Comparison of ENCODE assay signal across 22 cellular contexts in the genomic region with DNA sequence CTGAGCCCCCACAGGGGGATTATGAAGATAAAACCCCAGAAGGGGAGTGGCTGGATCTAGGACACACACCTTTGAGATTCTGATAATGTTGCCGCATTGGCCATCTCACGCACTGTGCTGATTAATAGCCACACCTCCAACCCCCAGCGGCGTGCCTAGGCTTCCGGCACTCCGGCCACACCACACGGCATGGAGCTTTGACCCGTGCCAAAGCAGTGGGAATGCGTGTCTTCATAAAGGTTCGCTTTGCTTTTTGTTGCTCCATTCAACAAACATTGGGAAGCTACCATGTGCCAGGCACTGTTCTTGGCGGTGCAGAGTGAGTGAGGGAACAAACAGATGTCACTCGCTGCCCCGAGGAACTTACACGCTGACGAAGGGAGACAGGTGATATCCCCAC.
DNase-seq lines count a peak whose midpoint lies in the region; ATAC-seq, FAIRE-seq and TF ChIP-seq lines count a peak whose summit lies in the region.
"Had no signal": no experiment of that assay in that cellular context is flagged by ENCODE, and none has a peak within 500 bp of the region (broad histone marks: within the 10 kb centered on the region; RNA-seq: fewer than 3 reads in every experiment).

No MANE protein-coding gene starts in this region.

- H2BK15ac ChIP-seq in H1 (ENCODE audit: low read length) = no peak overlapping the region

- no peak for TF ChIP-seq EP300 in H1 (IDR thresholded peaks at IDR 0.05; ENCODE audit: borderline replicate concordance in 1 of 2, low read depth in 2 of 2, low read length in 2 of 2)

- H4K8ac ChIP-seq in H1 (ENCODE audit: extremely low read depth, insufficient read depth, low read length) = no peak overlapping the region

- peak; percentile 35 for DNase-seq in activated CD8-positive, alpha-beta memory T cell treated with anti-CD3 and anti-CD28 coated beads, Interleukin-2, amount 10 ng/mL, durations not matched to agents 7 days and 5 days
- no peak for DNase-seq in activated CD8-positive, alpha-beta memory T cell treated with anti-CD3 and anti-CD28 coated beads, Interleukin-2, amount 50 U/mL, for 48 hours
- DNase-seq in H1 (ENCODE audit: low read depth in 1 of 2, low spot score in 2 of 2) = peak in 1 of 2 experiments; percentile 31
- peak; percentile 57 for DNase-seq in mesenteric fat pad (ENCODE audit: low spot score)
- DNase-seq in ureter (ENCODE audit: low spot score) = peak; percentile 20
- DNase-seq in NAMALWA (ENCODE audit: low spot score) = no peak
- DNase-seq in stimulated activated naive CD8-positive, alpha-beta T cell treated with anti-CD3 and anti-CD28 coated beads, Interleukin-15, amount 100 ng/mL, for 72 hours = no peak
- DNase-seq: CD4-positive, CD25-positive, alpha-beta regulatory T cell; HFFc6; MV-4-11; NCI-H1105 treated with DMSO at 0.1 percent for 48 hours; NCI-H146; NCI-H1930; NCI-H446 treated with DMSO at 0.1 percent for 48 hours; NCI-H82; NK-92 treated with Interleukin-12 subunit alpha and Interleukin-12 subunit beta, amount 100 ng/mL, for 24 hours; PC-3 had no signal

- H3K14ac ChIP-seq in H1 (ENCODE audit: insufficient read length) = no peak overlapping the region

- H3K27me3 ChIP-seq in H1 (replicated peaks in 1 of 4; ENCODE audit: control insufficient read depth in 3 of 4, extremely low read depth in 1 of 4, insufficient read depth in 3 of 4, low read length in 3 of 4) = no peaks in the 10 kb centered on the region
- H3K27me3 ChIP-seq: BLaER1 had no signal

- no peaks in the 10 kb centered on the region for H3K23me2 ChIP-seq in H1 (ENCODE audit: low read depth, low read length)

- no peaks in the 10 kb centered on the region for H3K4me1 ChIP-seq in H1 (replicated peaks in 1 of 4; ENCODE audit: control insufficient read depth in 3 of 4, insufficient read depth in 4 of 4, low read length in 3 of 4)
- H3K4me1 ChIP-seq: HAP-1 had no signal

- no peaks in the 10 kb centered on the region for H3K27me3 Mint-ChIP-seq in activated CD8-positive, alpha-beta memory T cell treated with anti-CD3 and anti-CD28 coated beads, Interleukin-2, amount 10 ng/mL, durations not matched to agents 7 days and 5 days
- peaks cover 15% of the 10 kb centered on the region for H3K27me3 Mint-ChIP-seq in stimulated activated naive CD8-positive, alpha-beta T cell treated with anti-CD3 and anti-CD28 coated beads, Interleukin-15, amount 100 ng/mL, for 72 hours
- H3K27me3 Mint-ChIP-seq: CD4-positive, CD25-positive, alpha-beta regulatory T cell had no signal

- H4K5ac ChIP-seq in H1 (ENCODE audit: insufficient read length, low read depth, low read length) = no peak overlapping the region

- no peaks in the 10 kb centered on the region for H3K36me3 Mint-ChIP-seq in activated CD8-positive, alpha-beta memory T cell treated with anti-CD3 and anti-CD28 coated beads, Interleukin-2, amount 10 ng/mL, durations not matched to agents 7 days and 5 days
- H3K36me3 Mint-ChIP-seq: CD4-positive, CD25-positive, alpha-beta regulatory T cell had no signal

- H2AFZ ChIP-seq in H1 (ENCODE audit: low read length) = no peak overlapping the region

- no peak overlapping the region for H3K27ac ChIP-seq in H1 (ENCODE audit: low read depth, low read length)
- H3K27ac ChIP-seq: BLaER1 had no signal

- H4K20me1 ChIP-seq in H1 (replicated peaks in 1 of 2; ENCODE audit: control insufficient read depth in 1 of 2, insufficient read depth in 2 of 2, low read length in 2 of 2) = no peaks in the 10 kb centered on the region
- H4K20me1 ChIP-seq: BLaER1 had no signal

- TF ChIP-seq POLR2A in H1 (IDR thresholded peaks at IDR 0.05; ENCODE audit: control extremely low read depth in 1 of 2, low read depth in 2 of 2, low read length in 2 of 2) = no peak

- no peak overlapping the region for H4K91ac ChIP-seq in H1 (replicated peaks; ENCODE audit: insufficient read length, low read length)

- no peak overlapping the region for H2BK20ac ChIP-seq in H1 (ENCODE audit: low read length)

- POLR2A ChIA-PET in H1 (lab: Charles Lee; ENCODE audit: partially characterized antibody) = no interaction called here

- no peak for ATAC-seq in activated CD8-positive, alpha-beta memory T cell treated with anti-CD3 and anti-CD28 coated beads, Interleukin-2, amount 10 ng/mL, durations not matched to agents 7 days and 5 days
- no peak for ATAC-seq in stimulated activated naive CD8-positive, alpha-beta T cell treated with anti-CD3 and anti-CD28 coated beads, Interleukin-15, amount 100 ng/mL, for 72 hours
- ATAC-seq: K562, PC-3 had no signal

- H2BK5ac ChIP-seq in H1 (ENCODE audit: low read depth, low read length) = no peak overlapping the region

- no peak overlapping the region for H3K9ac ChIP-seq in H1 (replicated peaks in 1 of 4; ENCODE audit: extremely low read depth in 1 of 4, low read depth in 3 of 4, low read length in 3 of 4)
- H3K9ac ChIP-seq: BLaER1 had no signal

- no peak overlapping the region for H2BK120ac ChIP-seq in H1 (replicated peaks; ENCODE audit: low read depth, low read length)

- H2BK12ac ChIP-seq in H1 (ENCODE audit: low read depth, low read length) = no peak overlapping the region

- 94% methylated on average over 15 of the region's 15 CpGs; no CpG with 5 or more reads in 1 of the 2 experiments for WGBS in H1 (ENCODE audit: extremely low coverage in 1 of 2, insufficient coverage in 1 of 2, insufficient read length in 1 of 2, insufficient replicate concordance in 2 of 2, low coverage in 1 of 2, low lambda C conversion rate in 2 of 2, missing lambda C conversion rate in 1 of 2), 2 experiments

- peak overlapping the region; percentile 7; the same call in 1 of the 2 replicates for H3K18ac ChIP-seq in H1 (ENCODE audit: extremely low read depth, low read length)

- no peak overlapping the region for H3K27ac Mint-ChIP-seq in activated CD8-positive, alpha-beta memory T cell treated with anti-CD3 and anti-CD28 coated beads, Interleukin-2, amount 10 ng/mL, durations not matched to agents 7 days and 5 days
- H3K27ac Mint-ChIP-seq in stimulated activated naive CD8-positive, alpha-beta T cell treated with anti-CD3 and anti-CD28 coated beads, Interleukin-15, amount 100 ng/mL, for 72 hours = no peak overlapping the region
- H3K27ac Mint-ChIP-seq: CD4-positive, CD25-positive, alpha-beta regulatory T cell; HFFc6 had no signal

- H2AK5ac ChIP-seq in H1 (ENCODE audit: low read depth, low read length) = no peak overlapping the region

- no peaks in the 10 kb centered on the region for H3K4me1 Mint-ChIP-seq in activated CD8-positive, alpha-beta memory T cell treated with anti-CD3 and anti-CD28 coated beads, Interleukin-2, amount 10 ng/mL, durations not matched to agents 7 days and 5 days
- no peaks in the 10 kb centered on the region for H3K4me1 Mint-ChIP-seq in stimulated activated naive CD8-positive, alpha-beta T cell treated with anti-CD3 and anti-CD28 coated beads, Interleukin-15, amount 100 ng/mL, for 72 hours
- H3K4me1 Mint-ChIP-seq: CD4-positive, CD25-positive, alpha-beta regulatory T cell had no signal

- FAIRE-seq in H1 (lab: Jason Lieb, UNC) = no peak
- FAIRE-seq: D721Med, GM18507, K562 had no signal

- no peaks in the 10 kb centered on the region for H3K36me3 ChIP-seq in H1 (ENCODE audit: control insufficient read depth in 2 of 4, insufficient read depth in 4 of 4, low read length in 3 of 4)
- H3K36me3 ChIP-seq: HAP-1 had no signal

- no peak overlapping the region for H3K4me3 Mint-ChIP-seq in activated CD8-positive, alpha-beta memory T cell treated with anti-CD3 and anti-CD28 coated beads, Interleukin-2, amount 10 ng/mL, durations not matched to agents 7 days and 5 days
- no peak overlapping the region for H3K4me3 Mint-ChIP-seq in stimulated activated naive CD8-positive, alpha-beta T cell treated with anti-CD3 and anti-CD28 coated beads, Interleukin-15, amount 100 ng/mL, for 72 hours
- H3K4me3 Mint-ChIP-seq: CD4-positive, CD25-positive, alpha-beta regulatory T cell; HFFc6 had no signal

- peaks cover 3% of the 10 kb centered on the region for H3K9me3 Mint-ChIP-seq in activated CD8-positive, alpha-beta memory T cell treated with anti-CD3 and anti-CD28 coated beads, Interleukin-2, amount 10 ng/mL, durations not matched to agents 7 days and 5 days (ENCODE audit: low read depth)
- peaks cover 4 to 15% of the 10 kb centered on the region in 2 donors for H3K9me3 Mint-ChIP-seq in stimulated activated naive CD8-positive, alpha-beta T cell treated with anti-CD3 and anti-CD28 coated beads, Interleukin-15, amount 100 ng/mL, for 72 hours

- H3K4me2 ChIP-seq in H1 (ENCODE audit: insufficient read depth in 1 of 2, low read depth in 2 of 2, low read length in 2 of 2) = no peak overlapping the region
- H3K4me2 ChIP-seq: BLaER1 had no signal

- no peak overlapping the region for H3K56ac ChIP-seq in H1 (replicated peaks; ENCODE audit: insufficient read length, low read depth, low read length)

- no peak overlapping the region for H3K4me3 ChIP-seq in H1 (ENCODE audit: extremely low read depth in 1 of 4, insufficient read depth in 2 of 4, low read depth in 3 of 4, low read length in 4 of 4)
- H3K4me3 ChIP-seq: BLaER1, HAP-1, K562 had no signal

- H3K79me1 ChIP-seq in H1 (ENCODE audit: low read depth, low read length) = no peaks in the 10 kb centered on the region

- no peak for TF ChIP-seq RAD21 in H1 (IDR thresholded peaks at IDR 0.05 in 1 of 2, conservative IDR thresholded peaks at IDR 0.05 in 1 of 2; ENCODE audit: low read depth in 2 of 2, low read length in 2 of 2)

- CTCF ChIA-PET in activated CD8-positive, alpha-beta memory T cell treated with anti-CD3 and anti-CD28 coated beads, Interleukin-2, amount 10 ng/mL, durations not matched to agents 7 days and 5 days (lab: Charles Lee) = no interaction called here
- CTCF ChIA-PET in H1 (lab: Charles Lee; ENCODE audit: partially characterized antibody) = interaction anchor here (1.2 kb wide), 1 partner anchor 110 kb away, joined by 3 read pairs; no protein-coding TSS in a partner anchor

- TF ChIP-seq CTCF in H1 (IDR thresholded peaks at IDR 0.05; ENCODE audit: control extremely low read depth in 1 of 3, insufficient read depth in 1 of 3, low read depth in 1 of 3, low read length in 3 of 3) = no peak

- H3K23ac ChIP-seq in H1 (ENCODE audit: insufficient read length) = no peak overlapping the region

- H3K79me2 ChIP-seq in H1 (ENCODE audit: control insufficient read depth in 1 of 2, insufficient read depth in 2 of 2, low read length in 2 of 2) = no peaks in the 10 kb centered on the region

- no peak overlapping the region for H3K4ac ChIP-seq in H1 (replicated peaks; ENCODE audit: insufficient read length, low read depth, low read length)

- H3K9me3 ChIP-seq in H1 (ENCODE audit: insufficient read depth in 2 of 2, low read depth in 1 of 2, low read length in 1 of 2) = no peaks in the 10 kb centered on the region
- H3K9me3 ChIP-seq: HAP-1 had no signal

TF ChIP-seq in H1, 55 proteins besides CTCF, POLR2A, EP300 and RAD21 (continues in another document):
- TF ChIP-seq SP2 (IDR thresholded peaks at IDR 0.05; ENCODE audit: low read length) (no peak), BACH1 (IDR thresholded peaks at IDR 0.05; ENCODE audit: low read length) (no peak), SIRT6 (IDR thresholded peaks at IDR 0.05; ENCODE audit: low read length) (no peak), KDM1A (IDR thresholded peaks at IDR 0.05; ENCODE audit: borderline replicate concordance, low read length) (no peak), FOSL1 (IDR thresholded peaks at IDR 0.05; ENCODE audit: insufficient read depth, low read depth, low read length) (no peak), SIN3A (conservative IDR thresholded peaks at IDR 0.05 in 1 of 2, IDR thresholded peaks at IDR 0.05 in 1 of 2; ENCODE audit: low read depth in 1 of 2, low read length in 2 of 2) (no peak)

Comparison
In these comparisons a context has a peak if more than half of its experiments do, and no peak if none do; other contexts are left out.
1. DNase-seq: peak in activated CD8-positive, alpha-beta memory T cell treated with anti-CD3 and anti-CD28 coated beads, Interleukin-2, amount 10 ng/mL, durations not matched to agents 7 days and 5 days (single experiment), mesenteric fat pad (single experiment) and ureter (single experiment); none in activated CD8-positive, alpha-beta memory T cell treated with anti-CD3 and anti-CD28 coated beads, Interleukin-2, amount 50 U/mL, for 48 hours (single experiment), NAMALWA (single experiment) and stimulated activated naive CD8-positive, alpha-beta T cell treated with anti-CD3 and anti-CD28 coated beads, Interleukin-15, amount 100 ng/mL, for 72 hours (0 of 2).